In genomic region chrX:40471965-40472648, GRCh38 we compare ENCODE assay signal across 7 cellular contexts.
DNase-seq lines count a peak whose midpoint lies in the region; ATAC-seq and TF ChIP-seq lines count a peak whose summit lies in the region.

No MANE protein-coding gene starts in this region.

- CTCF ChIA-PET in IMR-90 (lab: Yijun Ruan, JAX) = interaction anchor here (0.6 kb wide), 1 partner anchor 212 kb away, joined by 3 read pairs; no protein-coding TSS in a partner anchor
- CTCF ChIA-PET in SK-N-SH (lab: Yijun Ruan, JAX) = interaction anchor here (0.9 to 1.4 kb wide), 4 partner anchors 23 to 227 kb away, joined by 3 read pairs; no protein-coding TSS in a partner anchor

- H4K91ac ChIP-seq in IMR-90 (ENCODE audit: insufficient read depth, low read depth, low read length) = no peak overlapping the region

- no peak overlapping the region for H2BK120ac ChIP-seq in IMR-90 (ENCODE audit: low read depth, low read length)

- in situ Hi-C loops in IMR-90 (cut with MboI; ENCODE audit: low sequenced_read_pairs) = no loop called here

- H3K4me3 ChIP-seq in IMR-90 (ENCODE audit: insufficient read depth, low read depth, low read length) (no peak overlapping the region), SK-N-SH (ENCODE audit: low read depth in 2 of 2, low read length in 1 of 2) (no peak overlapping the region), lung (no peak overlapping the region), tibial nerve (peak overlapping the region in 1 of 4 donors; percentile 12)

- no peak overlapping the region for H4K5ac ChIP-seq in IMR-90 (ENCODE audit: low read depth, low read length)

- DNase-seq in IMR-90 (peak; percentile 84), SK-N-SH (peak; percentile 38), cerebellar cortex (ENCODE audit: low spot score) (peak; percentile 22), lung (ENCODE audit: low spot score) (peak; percentile 34), tibial nerve (ENCODE audit: low spot score in 2 of 2) (peak in 1 of 2 donors; percentile 7)
- no peak for DNase-seq in central memory CD4-positive, alpha-beta T cell

- no peak overlapping the region for H4K8ac ChIP-seq in IMR-90 (ENCODE audit: low read depth in 2 of 2, low read length in 2 of 2)

- TF ChIP-seq POLR2A in IMR-90 (IDR thresholded peaks at IDR 0.05; ENCODE audit: low read depth, low read length) (no peak), tibial nerve (IDR thresholded peaks at IDR 0.05) (no peak)

- H3K79me2 ChIP-seq in SK-N-SH (ENCODE audit: insufficient read depth) = no peaks in the 10 kb centered on the region

- ATAC-seq in IMR-90 (ENCODE audit: low read depth) (peak; percentile 90), lung (ENCODE audit: insufficient read depth, low FRiP score) (peak; percentile 30)

- H3K9ac ChIP-seq in IMR-90 (ENCODE audit: low read depth, low read length) (no peak overlapping the region), SK-N-SH (no peak overlapping the region)

- dilution Hi-C loops in IMR-90 (cut with HindIII; ENCODE audit: low sequenced_read_pairs, unreplicated experiment) = no loop called here

- H3K4me1 ChIP-seq in IMR-90 (ENCODE audit: control insufficient read depth, insufficient read depth, low read length) (peaks cover 2% of the 10 kb centered on the region; the same call in 1 of the 2 replicates), SK-N-SH (ENCODE audit: control insufficient read depth in 1 of 2, insufficient read depth in 2 of 2, low read depth in 1 of 2, low read length in 1 of 2) (peaks cover 7 to 29% of the 10 kb centered on the region in 2 experiments; a peak in 2 of 4 replicates), lung (ENCODE audit: control insufficient read depth in 2 of 2, insufficient read depth in 2 of 2, low read length in 2 of 2) (peaks cover 0 to 2% of the 10 kb centered on the region in 2 donors), tibial nerve (peaks cover 0 to 29% (median 0%) of the 10 kb centered on the region in 4 donors)

- H2BK15ac ChIP-seq in IMR-90 (ENCODE audit: low read depth, low read length) = no peak overlapping the region

- H3K23ac ChIP-seq in IMR-90 (ENCODE audit: low read depth, low read length) = no peak overlapping the region

- H4K20me1 ChIP-seq in IMR-90 (ENCODE audit: insufficient read depth, low read length) = no peaks in the 10 kb centered on the region; the same call in 1 of the 2 replicates
- no peaks in the 10 kb centered on the region for H4K20me1 ChIP-seq in SK-N-SH (ENCODE audit: insufficient read depth)

- no peaks in the 10 kb centered on the region for H3K9me1 ChIP-seq in IMR-90 (ENCODE audit: insufficient read depth, low read length)

- no peak overlapping the region for H2BK5ac ChIP-seq in IMR-90 (ENCODE audit: low read depth, low read length, poor library complexity, severe bottlenecking)

- TF ChIP-seq CTCF in GM12873 (IDR thresholded peaks at IDR 0.05; ENCODE audit: insufficient read depth, low read depth, low read length, missing control alignments) (peak; percentile 33), IMR-90 (conservative IDR thresholded peaks at IDR 0.05; ENCODE audit: low read depth, low read length) (no peak), SK-N-SH (IDR thresholded peaks at IDR 0.05) (no peak), lung (IDR thresholded peaks at IDR 0.05; ENCODE audit: control extremely low read depth, extremely low read depth) (no peak), tibial nerve (IDR thresholded peaks at IDR 0.05) (peak in 3 of 5 experiments; percentile 6 to 39 (median 21))

- H2AK5ac ChIP-seq in IMR-90 (ENCODE audit: low read depth, low read length) = no peak overlapping the region

- H3K27me3 ChIP-seq in IMR-90 (ENCODE audit: control insufficient read depth, insufficient read depth, low read length) (peaks cover 20% of the 10 kb centered on the region), SK-N-SH (ENCODE audit: insufficient read depth) (peaks cover 20% of the 10 kb centered on the region), lung (ENCODE audit: control insufficient read depth, insufficient read depth) (no peaks in the 10 kb centered on the region), tibial nerve (peaks cover 0 to under 1% of the 10 kb centered on the region in 2 donors)

- H3K4ac ChIP-seq in IMR-90 (ENCODE audit: low read depth, low read length) = no peak overlapping the region

- BruUV-seq in IMR-90 (replicated peaks; lab: Mats Ljungman, UMichigan) = no TSS peak

- no peak overlapping the region for H3K14ac ChIP-seq in IMR-90 (replicated peaks; ENCODE audit: low read depth, low read length)

- H3F3A ChIP-seq in SK-N-SH (replicated peaks; ENCODE audit: insufficient read depth) = no peaks in the 10 kb centered on the region

- H3K36me3 ChIP-seq in IMR-90 (ENCODE audit: control insufficient read depth, insufficient read depth, low read length) = no peaks in the 10 kb centered on the region
- H3K36me3 ChIP-seq in SK-N-SH (replicated peaks in 1 of 2; ENCODE audit: control insufficient read depth in 1 of 2, insufficient read depth in 2 of 2, low read length in 1 of 2) = no peaks in the 10 kb centered on the region
- no peaks in the 10 kb centered on the region for H3K36me3 ChIP-seq in lung (ENCODE audit: control insufficient read depth in 2 of 2, insufficient read depth in 2 of 2, low read length in 2 of 2)
- H3K36me3 ChIP-seq in tibial nerve = no peaks in the 10 kb centered on the region

- intact Hi-C loops in IMR-90 (cut with micrococcal nuclease) = no loop called here

- H3K56ac ChIP-seq in IMR-90 (ENCODE audit: extremely low read depth, insufficient read depth, low read length) = no peak overlapping the region

- peak overlapping the region; percentile 54 for H2AFZ ChIP-seq in IMR-90 (replicated peaks; ENCODE audit: low read length, poor library complexity)
- H2AFZ ChIP-seq in SK-N-SH (ENCODE audit: low read depth) = no peak overlapping the region

- TF ChIP-seq RAD21 in IMR-90 (IDR thresholded peaks at IDR 0.05; ENCODE audit: low read length) (no peak), SK-N-SH (IDR thresholded peaks at IDR 0.05; ENCODE audit: low read length) (peak; percentile 40; the same call in 1 of the 2 replicates)

- WGBS in IMR-90 (ENCODE audit: extremely low coverage in 2 of 2, insufficient read length in 1 of 2), 2 experiments = 36% methylated on average over 5 of the region's 16 CpGs; no CpG with 5 or more reads in 1 of the 2 experiments
- 37% methylated on average over 12 of the region's 16 CpGs for WGBS in SK-N-SH (ENCODE audit: low lambda C conversion rate)
- WGBS in lung, 2 donors = 6 to 36% methylated on average over 14 to 16 of the region's 16 CpGs
- WGBS in tibial nerve, 2 donors = 14 to 53% methylated on average over 8 to 16 of the region's 16 CpGs

- H3K79me1 ChIP-seq in IMR-90 (ENCODE audit: low read depth in 1 of 2, low read length in 2 of 2) = no peaks in the 10 kb centered on the region

- no peak for TF ChIP-seq EP300 in SK-N-SH (IDR thresholded peaks at IDR 0.05; ENCODE audit: borderline replicate concordance in 1 of 2, low read depth in 1 of 2, low read length in 1 of 2)
- no peak for TF ChIP-seq EP300 in tibial nerve (IDR thresholded peaks at IDR 0.05)

- no peak overlapping the region for H2BK20ac ChIP-seq in IMR-90 (ENCODE audit: low read depth, low read length)

- H3K27ac ChIP-seq in IMR-90 (ENCODE audit: insufficient read depth, low read length) (peak overlapping the region; percentile 20; the same call in 1 of the 2 replicates), SK-N-SH (ENCODE audit: low read depth in 2 of 2, low read length in 1 of 2) (peak overlapping the region in 1 of 2 experiments; percentile 58; a peak in 2 of 4 replicates), lung (ENCODE audit: low read depth in 1 of 2, low read length in 1 of 2) (no peak overlapping the region), tibial nerve (peak overlapping the region in 1 of 4 donors; percentile 24)

- H2AK9ac ChIP-seq in IMR-90 (replicated peaks; ENCODE audit: low read depth, low read length, poor library complexity) = no peak overlapping the region

- peak overlapping the region; percentile 57; the same call in 1 of the 2 replicates for H3K18ac ChIP-seq in IMR-90 (ENCODE audit: low read depth, low read length)

- no peaks in the 10 kb centered on the region for H3K9me3 ChIP-seq in IMR-90 (ENCODE audit: control insufficient read depth, insufficient read depth, low read length)
- no peaks in the 10 kb centered on the region for H3K9me3 ChIP-seq in SK-N-SH
- peaks cover 0 to 10% of the 10 kb centered on the region in 2 donors for H3K9me3 ChIP-seq in lung (ENCODE audit: control insufficient read depth in 2 of 2, insufficient read depth in 1 of 2, low read length in 1 of 2)
- H3K9me3 ChIP-seq in tibial nerve = no peaks in the 10 kb centered on the region

- H3K9me2 ChIP-seq in SK-N-SH = no peaks in the 10 kb centered on the region

- POLR2A ChIA-PET in IMR-90 (lab: Charles Lee; ENCODE audit: unreplicated experiment) (no interaction called here), SK-N-SH (lab: Yijun Ruan, JAX) (interaction anchor here (1.4 kb wide), 1 partner anchor 22 kb away, joined by 3 read pairs; no protein-coding TSS in a partner anchor)

- peak overlapping the region; percentile 32; the same call in 1 of the 2 replicates for H3K4me2 ChIP-seq in IMR-90 (ENCODE audit: low read depth, low read length)
- H3K4me2 ChIP-seq in SK-N-SH = no peak overlapping the region

TF ChIP-seq in IMR-90, 13 proteins besides CTCF, POLR2A, EP300 and RAD21:
- TF ChIP-seq CEBPB (IDR thresholded peaks at IDR 0.05; ENCODE audit: low read depth, low read length) (no peak), RFX5 (IDR thresholded peaks at IDR 0.05; ENCODE audit: low read depth, low read length) (peak; percentile 87)
TF ChIP-seq in IMR-90: peak in this region for 1.

TF ChIP-seq in SK-N-SH, 30 proteins besides CTCF, POLR2A, EP300 and RAD21 (continues in another document):
- TF ChIP-seq TCF12 (IDR thresholded peaks at IDR 0.05) = peak; percentile 39; the same call in 1 of the 2 replicates

Comparison
In these comparisons a context has a peak if more than half of its experiments do, and no peak if none do; other contexts are left out.
1. CTCF ChIP-seq: peak in GM12873 (single experiment) and tibial nerve (3 of 5); none in IMR-90 (single experiment), SK-N-SH (single experiment) and lung (single experiment).